Comparison of ENCODE assay signal across 8 cellular contexts in genomic region chr17:44970136-44970737, GRCh38. TPM values are rescaled to one million over a fixed set of nuclear protein-coding genes. Genes with fewer than 3 reads are reported as not detected.
A peak's percentile ranks its signal among the peaks of the same experiment; 100 is the strongest.
DNase-seq lines count a peak whose midpoint lies in the region; ATAC-seq and TF ChIP-seq lines count a peak whose summit lies in the region.

No MANE protein-coding gene starts in this region.

- H3K4me1 ChIP-seq in BE2C (peaks cover 2% of the 10 kb centered on the region; the same call in 1 of the 2 replicates), iPS DF 6.9 (ENCODE audit: control insufficient read depth, insufficient read depth, low read length) (peaks cover 7% of the 10 kb centered on the region; the same call in 1 of the 2 replicates), spleen (peaks cover 19 to 51% (median 38%) of the 10 kb centered on the region in 6 donors)

- WGBS in iPS DF 6.9 (ENCODE audit: insufficient coverage, insufficient read length) = no CpG with 5 or more reads among the region's 55 CpGs
- WGBS in spleen, 5 donors = 1 to 5% (median 2%) methylated on average over 13 to 55 of the region's 55 CpGs

- TF ChIP-seq CTCF in BE2C (IDR thresholded peaks at IDR 0.05; ENCODE audit: low read depth, low read length) (no peak), spleen (IDR thresholded peaks at IDR 0.05 in 8 of 11, conservative IDR thresholded peaks at IDR 0.05 in 3 of 11) (no peak)

- no peaks in the 10 kb centered on the region for H3K9me3 Mint-ChIP-seq in activated naive CD8-positive, alpha-beta T cell treated with anti-CD3 and anti-CD28 coated beads, Interleukin-2, amount 50 U/mL, for 24 hours

- H3K9me3 ChIP-seq in BE2C (no peaks in the 10 kb centered on the region), iPS DF 6.9 (ENCODE audit: control insufficient read depth, insufficient read depth, low read length) (no peaks in the 10 kb centered on the region), spleen (no peaks in the 10 kb centered on the region)

- no peaks in the 10 kb centered on the region for H3K36me3 Mint-ChIP-seq in activated naive CD8-positive, alpha-beta T cell treated with anti-CD3 and anti-CD28 coated beads, Interleukin-2, amount 50 U/mL, for 24 hours (ENCODE audit: low read depth)

- H3K27ac ChIP-seq in iPS DF 6.9 (ENCODE audit: low read length) = no peak overlapping the region
- H3K27ac ChIP-seq in spleen = no peak overlapping the region

- peak overlapping the region; percentile 21 for H3K4me3 Mint-ChIP-seq in activated naive CD8-positive, alpha-beta T cell treated with anti-CD3 and anti-CD28 coated beads, Interleukin-2, amount 50 U/mL, for 24 hours

- H3K27me3 Mint-ChIP-seq in activated naive CD8-positive, alpha-beta T cell treated with anti-CD3 and anti-CD28 coated beads, Interleukin-2, amount 50 U/mL, for 24 hours = peaks cover 55% of the 10 kb centered on the region

- peaks cover 39% of the 10 kb centered on the region for H3K4me1 Mint-ChIP-seq in activated naive CD8-positive, alpha-beta T cell treated with anti-CD3 and anti-CD28 coated beads, Interleukin-2, amount 50 U/mL, for 24 hours

- no peak for ATAC-seq in activated naive CD8-positive, alpha-beta T cell treated with anti-CD3 and anti-CD28 coated beads, Interleukin-2, amount 50 U/mL, for 24 hours
- ATAC-seq in GM21737 (IDR thresholded peaks at IDR 0.05; ENCODE audit: unreplicated experiment) = no peak

- H3K36me3 ChIP-seq in BE2C (no peaks in the 10 kb centered on the region), iPS DF 6.9 (ENCODE audit: control insufficient read depth, insufficient read depth, low read length) (no peaks in the 10 kb centered on the region), spleen (no peaks in the 10 kb centered on the region)

- no peak overlapping the region for H3K27ac Mint-ChIP-seq in activated naive CD8-positive, alpha-beta T cell treated with anti-CD3 and anti-CD28 coated beads, Interleukin-2, amount 50 U/mL, for 24 hours

- no peak for TF ChIP-seq POLR2A in spleen (IDR thresholded peaks at IDR 0.05)

- intact Hi-C loops in spleen (cut with DNase I; ENCODE audit: low total_unique reads) = no loop called here

- H3K4me3 ChIP-seq in BE2C (ENCODE audit: low read depth, low read length) = peak overlapping the region; percentile 53
- peak overlapping the region; percentile 63 for H3K4me3 ChIP-seq in iPS DF 6.9 (ENCODE audit: low read length)
- H3K4me3 ChIP-seq in spleen = peak overlapping the region in 7 of 8 donors; percentile 4 to 63 (median 21)

- H3K27me3 ChIP-seq in BE2C = peaks cover 21% of the 10 kb centered on the region
- peaks cover 23% of the 10 kb centered on the region for H3K27me3 ChIP-seq in iPS DF 6.9 (ENCODE audit: control insufficient read depth, insufficient read depth, low read length)
- H3K27me3 ChIP-seq in spleen (replicated peaks in 1 of 7) = peaks cover 4 to 96% (median 56%) of the 10 kb centered on the region in 7 donors

- DNase-seq in BE2C = peak; percentile 44
- peak; percentile 71 for DNase-seq in HK-2 (ENCODE audit: unreplicated experiment)
- DNase-seq in activated naive CD8-positive, alpha-beta T cell treated with anti-CD3 and anti-CD28 coated beads, Interleukin-2, amount 50 U/mL, for 24 hours = peak; percentile 49
- DNase-seq in iPS DF 6.9 (ENCODE audit: low read depth, low spot score) = no peak
- no peak for DNase-seq in spleen
- no peak for DNase-seq in NCI-H2196 treated with DMSO at 0.1 percent for 48 hours (lab: John Stamatoyannopoulos, UW; ENCODE audit: unreplicated experiment)
- no peak for DNase-seq in activated effector memory CD4-positive, alpha-beta T cell treated with Interleukin-2 at 50 U/mL for 16 hours

RNA-seq across cellular contexts. Expression of gene C1QL1, which starts 2.1 kb away (rescaled TPM):
- 72.9 TPM for polyA plus RNA-seq in BE2C (2012; ENCODE audit: insufficient read depth, insufficient read length, low read depth)
- total RNA-seq in spleen = under 1 TPM in 1 of 7 donors, not detected in 6; 0.20 TPM
- polyA plus RNA-seq in spleen = under 1 TPM in 1 of 3 donors, not detected in 2; 0.38 TPM

RNA-seq across cellular contexts. Expression of gene KIF18B, which starts 22.7 kb away (rescaled TPM):
- polyA plus RNA-seq in BE2C (2012; ENCODE audit: insufficient read depth, insufficient read length, low read depth) = 13.3 TPM
- total RNA-seq in spleen = 1 to 10 TPM; 1.1 to 5.8 (median 4.4) TPM
- polyA plus RNA-seq in spleen = 1 to 10 TPM in 2 of 3 donors, under 1 TPM in 1; 0.26 to 1.5 (median 1.2) TPM

RNA-seq across cellular contexts. Expression of gene GFAP, which starts 54.9 kb away (rescaled TPM):
- 17.7 TPM for polyA plus RNA-seq in BE2C (2012; ENCODE audit: insufficient read depth, insufficient read length, low read depth)
- 1 to 10 TPM in 1 of 7 donors, under 1 TPM in 2, not detected in 4; 0.41 to 1.7 (median 0.54) TPM for total RNA-seq in spleen
- polyA plus RNA-seq in spleen = under 1 TPM in 2 of 3 donors, not detected in 1; 0.32 to 0.61 TPM

Comparison
In these comparisons a context has a peak if more than half of its experiments do, and no peak if none do; other contexts are left out.
1. DNase-seq: peak in BE2C (single experiment), HK-2 (single experiment) and activated naive CD8-positive, alpha-beta T cell treated with anti-CD3 and anti-CD28 coated beads, Interleukin-2, amount 50 U/mL, for 24 hours (single experiment); none in iPS DF 6.9 (single experiment), spleen (single experiment), NCI-H2196 treated with DMSO at 0.1 percent for 48 hours (single experiment) and activated effector memory CD4-positive, alpha-beta T cell treated with Interleukin-2 at 50 U/mL for 16 hours (single experiment).
2. Peak in every context shown above with its lines, with median percentiles within 50 percentile points of each other: H3K4me3 ChIP-seq.